ENCODE assay signal across 15 cellular contexts in genomic region chr5:3035452-3035851, GRCh38.
DNase-seq lines count a peak whose midpoint lies in the region; TF ChIP-seq lines count a peak whose summit lies in the region.
"Had no signal": no experiment of that assay in that cellular context is flagged by ENCODE, and none has a peak within 500 bp of the region (broad histone marks: within the 10 kb centered on the region; RNA-seq: fewer than 3 reads in every experiment).

No MANE protein-coding gene starts in this region.

- H3K79me1 ChIP-seq in neuronal stem cell (ENCODE audit: low read depth, low read length) = no peaks in the 10 kb centered on the region

- H3K4me3 Mint-ChIP-seq in Caco-2 (ENCODE audit: unreplicated experiment) = no peak overlapping the region
- H3K4me3 Mint-ChIP-seq: CD4-positive, CD25-positive, alpha-beta regulatory T cell; CD8-positive, alpha-beta T cell; GM23338 had no signal

- H3K9me3 ChIP-seq in neuronal stem cell (replicated peaks in 1 of 2; ENCODE audit: control insufficient read depth in 2 of 2, insufficient read depth in 1 of 2, low read depth in 1 of 2, low read length in 2 of 2) (peaks cover 0 to 2% of the 10 kb centered on the region in 2 donors), PC-9 (ENCODE audit: insufficient read depth, low read depth) (no peaks in the 10 kb centered on the region), Caco-2 (no peaks in the 10 kb centered on the region)

- peak overlapping the region; percentile 77 for H4K91ac ChIP-seq in neuronal stem cell (ENCODE audit: low read depth, low read length, poor library complexity)

- no peaks in the 10 kb centered on the region for H3F3A ChIP-seq in PC-9 (ENCODE audit: insufficient read depth, low read depth)

- intact Hi-C loops in PC-9 (cut with micrococcal nuclease; ENCODE audit: unreplicated experiment) = no loop called here
- intact Hi-C loops in Caco-2 (cut with micrococcal nuclease; ENCODE audit: unreplicated experiment) = no loop called here

- TF ChIP-seq CTCF in PC-9 (conservative IDR thresholded peaks at IDR 0.05) (no peak), Caco-2 (IDR thresholded peaks at IDR 0.05; ENCODE audit: insufficient read depth in 1 of 2, low read depth in 1 of 2, low read length in 1 of 2, severe bottlenecking in 1 of 2, unreplicated experiment in 1 of 2) (no peak)

- H3K4me2 ChIP-seq in neuronal stem cell (ENCODE audit: insufficient read depth, low read length, poor library complexity, severe bottlenecking) = no peak overlapping the region
- no peak overlapping the region for H3K4me2 ChIP-seq in PC-9
- H3K4me2 ChIP-seq: GM23338 had no signal

- no peak overlapping the region for H2BK15ac ChIP-seq in neuronal stem cell (ENCODE audit: low read length)

- peaks cover 2% of the 10 kb centered on the region for H3K27me3 Mint-ChIP-seq in Caco-2 (ENCODE audit: insufficient read depth, unreplicated experiment)
- H3K27me3 Mint-ChIP-seq: CD4-positive, CD25-positive, alpha-beta regulatory T cell had no signal

- no peak overlapping the region for H2BK120ac ChIP-seq in neuronal stem cell (ENCODE audit: low read depth, low read length)

- POLR2A ChIA-PET in PC-9 (lab: Charles Lee; ENCODE audit: unreplicated experiment) = no interaction called here
- POLR2A ChIA-PET in Caco-2 (lab: Charles Lee) = no interaction called here

- no peaks in the 10 kb centered on the region for H3K79me2 ChIP-seq in PC-9 (ENCODE audit: low read depth)

- no peaks in the 10 kb centered on the region for H3K27me3 ChIP-seq in H7 (ENCODE audit: control insufficient read depth, insufficient read depth, low read length)
- peaks cover 0 to 2% (median 0%) of the 10 kb centered on the region in 3 experiments for H3K27me3 ChIP-seq in neuronal stem cell (ENCODE audit: control insufficient read depth in 3 of 3, insufficient read depth in 3 of 3, low read depth in 1 of 3, low read length in 3 of 3)
- peaks cover 63% of the 10 kb centered on the region for H3K27me3 ChIP-seq in PC-9 (ENCODE audit: insufficient read depth, low read depth)
- no peaks in the 10 kb centered on the region for H3K27me3 ChIP-seq in Caco-2 (replicated peaks; ENCODE audit: control insufficient read depth, insufficient read depth, low read length)

- H3K9me2 ChIP-seq in PC-9 (ENCODE audit: insufficient read depth) = no peaks in the 10 kb centered on the region

- H2BK12ac ChIP-seq in neuronal stem cell (ENCODE audit: low read length) = no peak overlapping the region

- H3K27ac ChIP-seq in neuronal stem cell (replicated peaks; ENCODE audit: low read length) (no peak overlapping the region), PC-9 (no peak overlapping the region)

- no peaks in the 10 kb centered on the region for H3K4me1 Mint-ChIP-seq in Caco-2 (ENCODE audit: low read depth, unreplicated experiment)
- H3K4me1 Mint-ChIP-seq: CD4-positive, CD25-positive, alpha-beta regulatory T cell had no signal

- H4K8ac ChIP-seq in neuronal stem cell (ENCODE audit: low read depth, low read length) = no peak overlapping the region

- H3K36me3 ChIP-seq in H7 (replicated peaks; ENCODE audit: control insufficient read depth, insufficient read depth, low read length) = no peaks in the 10 kb centered on the region
- no peaks in the 10 kb centered on the region for H3K36me3 ChIP-seq in neuronal stem cell (replicated peaks in 1 of 2; ENCODE audit: control insufficient read depth in 2 of 2, insufficient read depth in 2 of 2, low read length in 2 of 2)
- no peaks in the 10 kb centered on the region for H3K36me3 ChIP-seq in PC-9 (ENCODE audit: low read depth)
- H3K36me3 ChIP-seq in Caco-2 (ENCODE audit: control insufficient read depth, insufficient read depth, low read length) = no peaks in the 10 kb centered on the region

- H3K9ac ChIP-seq in neuronal stem cell (ENCODE audit: low read depth, low read length, poor library complexity) = no peak overlapping the region

- no peak overlapping the region for H2BK5ac ChIP-seq in neuronal stem cell (ENCODE audit: low read length)

- H3K4me1 ChIP-seq in neuronal stem cell (ENCODE audit: control insufficient read depth in 2 of 2, insufficient read depth in 1 of 2, low read depth in 1 of 2, low read length in 2 of 2) = peaks cover 0 to 9% of the 10 kb centered on the region in 2 donors
- H3K4me1 ChIP-seq in PC-9 (replicated peaks; ENCODE audit: insufficient read depth) = no peaks in the 10 kb centered on the region
- H3K4me1 ChIP-seq in Caco-2 = no peaks in the 10 kb centered on the region

- no peak overlapping the region for H3K18ac ChIP-seq in neuronal stem cell (ENCODE audit: low read length)

- H2AFZ ChIP-seq in neuronal stem cell (ENCODE audit: low read length) (no peak overlapping the region), PC-9 (no peak overlapping the region)
- H2AFZ ChIP-seq: GM23338 had no signal

- DNase-seq in 8988T (peak; percentile 4), H7 (peak; percentile 2), neuronal stem cell (ENCODE audit: low spot score) (no peak), PC-9 (no peak), Caco-2 (no peak)
- no peak for DNase-seq in activated CD8-positive, alpha-beta memory T cell treated with anti-CD3 and anti-CD28 coated beads, Interleukin-2, amount 50 U/mL, for 48 hours
- DNase-seq: C1 segment of cervical spinal cord; CD4-positive, CD25-positive, alpha-beta regulatory T cell; DMS 273 treated with DMSO at 0.1 percent for 48 hours; DMS79; EL; GDM1 had no signal

- H3K36me3 Mint-ChIP-seq in Caco-2 (ENCODE audit: insufficient read depth, unreplicated experiment) = no peaks in the 10 kb centered on the region
- H3K36me3 Mint-ChIP-seq: CD4-positive, CD25-positive, alpha-beta regulatory T cell; CD8-positive, alpha-beta T cell had no signal

- no peak overlapping the region for H3K14ac ChIP-seq in neuronal stem cell (ENCODE audit: low read length)

- BruUV-seq in PC-9 (replicated peaks; lab: Mats Ljungman, UMichigan) (no TSS peak), Caco-2 (replicated peaks; lab: Mats Ljungman, UMichigan) (no TSS peak)

- no peak overlapping the region for H3K27ac Mint-ChIP-seq in Caco-2 (ENCODE audit: unreplicated experiment)
- H3K27ac Mint-ChIP-seq: CD4-positive, CD25-positive, alpha-beta regulatory T cell; CD8-positive, alpha-beta T cell; GM23338 had no signal

- H3K4ac ChIP-seq in neuronal stem cell (ENCODE audit: low read length) = no peak overlapping the region

- no peaks in the 10 kb centered on the region for H4K20me1 ChIP-seq in PC-9 (ENCODE audit: insufficient read depth)

- peaks cover 21% of the 10 kb centered on the region for H3K9me3 Mint-ChIP-seq in Caco-2 (ENCODE audit: unreplicated experiment)
- H3K9me3 Mint-ChIP-seq: CD8-positive, alpha-beta T cell; GM23338 had no signal

- CTCF ChIA-PET in PC-9 (lab: Charles Lee) (no interaction called here), Caco-2 (lab: Charles Lee) (no interaction called here)

- WGBS in neuronal stem cell (ENCODE audit: extremely low coverage in 2 of 2, insufficient read length in 2 of 2, insufficient replicate concordance in 1 of 2), 2 donors = no CpG with 5 or more reads among the region's 5 CpGs

- H3K23ac ChIP-seq in neuronal stem cell (ENCODE audit: low read depth, low read length, poor library complexity) = peak overlapping the region; percentile 57

- H2AK5ac ChIP-seq in neuronal stem cell (ENCODE audit: low read depth, low read length) = no peak overlapping the region

- H3K4me3 ChIP-seq in H7 (ENCODE audit: insufficient read depth, low read depth, low read length) = no peak overlapping the region
- no peak overlapping the region for H3K4me3 ChIP-seq in neuronal stem cell (ENCODE audit: low read length in 2 of 2)
- no peak overlapping the region for H3K4me3 ChIP-seq in PC-9
- no peak overlapping the region for H3K4me3 ChIP-seq in Caco-2 (ENCODE audit: low read depth, low read length)
- H3K4me3 ChIP-seq: GM12878, GM23338 had no signal

Comparison
In these comparisons a context has a peak if more than half of its experiments do, and no peak if none do; other contexts are left out.
1. DNase-seq: peak in 8988T (single experiment) and H7 (single experiment); none in neuronal stem cell (single experiment), activated CD8-positive, alpha-beta memory T cell treated with anti-CD3 and anti-CD28 coated beads, Interleukin-2, amount 50 U/mL, for 48 hours (single experiment), PC-9 (0 of 2) and Caco-2 (0 of 2).